In the genomic region with DNA sequence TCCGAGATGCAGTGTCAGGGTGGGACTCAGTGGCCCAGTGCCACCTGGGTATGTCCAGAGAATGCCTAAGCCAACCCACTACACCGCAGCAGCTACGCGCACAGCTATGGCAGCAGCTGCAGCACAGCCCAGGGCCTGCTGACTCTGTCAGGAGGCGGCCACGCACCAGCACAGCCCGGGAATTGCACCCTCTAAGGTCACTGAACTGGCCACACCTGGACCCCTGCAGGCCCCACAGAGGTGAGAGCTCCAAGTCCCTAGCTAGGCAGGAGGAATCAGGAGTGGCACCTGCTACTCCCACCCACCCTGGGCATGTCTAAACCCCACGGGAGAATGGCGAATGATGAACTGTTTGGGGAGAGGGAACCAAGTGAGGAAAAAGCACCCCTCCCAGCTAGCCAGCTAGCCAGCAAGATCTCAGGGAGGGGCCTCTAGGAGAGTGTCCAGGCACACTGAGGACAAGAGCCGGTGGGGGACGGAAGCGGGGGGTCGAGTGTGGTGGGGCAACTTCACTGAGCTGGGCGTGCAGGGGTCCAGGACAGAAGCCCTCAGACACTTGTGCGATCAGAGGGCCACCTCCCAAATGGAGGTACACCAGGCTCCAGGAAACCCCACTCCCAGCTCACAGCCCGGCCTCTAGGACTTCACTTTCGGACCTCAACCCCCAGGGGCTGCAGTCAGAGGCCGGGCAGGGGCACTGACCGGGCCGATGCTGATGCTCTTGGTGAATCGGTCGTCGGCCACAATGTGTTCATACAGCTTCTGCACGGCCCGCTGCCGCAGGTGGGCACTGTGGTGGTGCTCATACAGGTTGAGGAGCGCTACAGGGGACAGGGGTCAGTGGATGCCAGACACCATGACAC, we compare ENCODE assay signal across 14 cellular contexts. TPM values are rescaled to one million over a fixed set of nuclear protein-coding genes. Genes with fewer than 3 reads are reported as not detected.
"Had no signal": no experiment of that assay in that cellular context is flagged by ENCODE, and none has a peak within 500 bp of the region (broad histone marks: within the 10 kb centered on the region; RNA-seq: fewer than 3 reads in every experiment).

No MANE protein-coding gene starts in this region.

- H3K36me3 ChIP-seq: neutrophil had no signal

- DNase-seq: activated naive CD4-positive, alpha-beta T cell; activated T-cell treated with anti-CD3 and anti-CD28 coated beads, Interleukin-2, amount 50 U/mL, for 72 hours; colonic mucosa; effector CD4-positive, alpha-beta T cell; foreskin melanocyte; heart right ventricle; midbrain; naive B cell; psoas muscle; stimulated activated CD4-positive, alpha-beta T cell treated with anti-CD3 and anti-CD28 coated beads, Interleukin-2, amount 100 ng/mL, for 48 hours; thyroid gland had no signal

- H3K4me3 ChIP-seq: colonic mucosa, heart right ventricle, psoas muscle, thyroid gland had no signal

- H3K4me1 ChIP-seq: colonic mucosa, psoas muscle, thyroid gland had no signal

- H3K27me3 ChIP-seq: colonic mucosa, heart right ventricle, neutrophil, thyroid gland had no signal

- H3K27ac ChIP-seq: colonic mucosa, heart right ventricle, neutrophil, psoas muscle, thyroid gland had no signal

- H3K9me3 ChIP-seq: colonic mucosa, heart right ventricle, neutrophil, psoas muscle, thyroid gland had no signal

- ATAC-seq: activated T-cell treated with anti-CD3 and anti-CD28 coated beads, Interleukin-2, amount 50 U/mL, for 72 hours; sciatic nerve had no signal

RNA-seq across cellular contexts. Expression of gene FTCD, which starts 59.3 kb away (rescaled TPM):
- polyA plus RNA-seq: keratinocyte had no signal
